Comparison of ENCODE assay signal across 12 cellular contexts in the genomic region with DNA sequence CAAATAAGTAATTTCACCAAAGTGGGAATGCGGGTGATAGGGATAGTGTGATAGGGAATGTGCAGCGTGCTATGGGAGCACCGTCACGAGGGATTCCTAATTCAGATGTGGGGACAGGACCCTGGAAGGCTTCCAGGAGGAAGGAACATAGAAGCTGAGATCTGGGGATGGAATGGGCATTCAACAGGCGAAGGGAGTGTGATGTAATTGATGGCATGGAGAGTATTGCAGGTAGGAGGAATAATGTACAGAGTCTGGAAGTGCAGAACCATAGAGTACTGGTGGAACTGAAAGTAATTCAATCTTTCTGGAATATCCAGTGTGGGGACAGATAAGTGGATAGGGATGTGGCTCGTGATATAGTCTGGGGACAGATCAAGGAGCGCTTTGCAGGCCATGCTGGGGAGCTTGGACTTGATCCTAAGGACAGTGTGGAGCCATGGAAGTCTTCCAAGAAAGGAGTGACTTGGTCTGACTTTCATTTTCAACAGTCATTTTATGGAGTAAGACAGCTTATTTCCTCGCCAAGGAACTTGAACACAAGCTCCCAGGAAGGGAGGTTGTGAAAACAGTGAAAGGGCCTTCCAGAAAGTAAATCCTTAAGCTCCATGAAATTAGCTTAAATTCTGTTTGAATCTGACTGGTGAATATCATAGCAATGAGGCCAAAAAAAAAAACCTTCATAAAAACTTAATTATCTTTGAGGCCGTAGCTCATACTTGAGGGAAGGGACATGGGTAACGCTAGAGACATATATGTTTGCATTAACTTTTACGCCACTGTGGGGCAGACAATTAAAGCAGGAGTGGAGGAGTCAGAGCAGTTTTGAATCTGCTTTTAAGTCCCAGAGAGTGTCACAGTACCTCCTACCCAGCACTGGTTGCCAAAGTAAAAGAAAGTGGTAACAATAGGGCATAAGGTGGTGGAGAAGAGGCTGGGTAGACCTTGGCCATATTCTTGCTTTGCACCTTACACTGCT. TPM values are rescaled to one million over a fixed set of nuclear protein-coding genes. Genes with fewer than 3 reads are reported as not detected.
A peak's percentile ranks its signal among the peaks of the same experiment; 100 is the strongest.
DNase-seq lines count a peak whose midpoint lies in the region; ATAC-seq and TF ChIP-seq lines count a peak whose summit lies in the region.
"Had no signal": no experiment of that assay in that cellular context is flagged by ENCODE, and none has a peak within 500 bp of the region (broad histone marks: within the 10 kb centered on the region; RNA-seq: fewer than 3 reads in every experiment).

No MANE protein-coding gene starts in this region.

- no peaks in the 10 kb centered on the region for H3K9me3 ChIP-seq in mucosa of descending colon
- no peaks in the 10 kb centered on the region for H3K9me3 ChIP-seq in uterus

- H3K4me3 ChIP-seq in LNCaP clone FGC (ENCODE audit: low read depth, low read length) = no peak overlapping the region
- H3K4me3 ChIP-seq in coronary artery = peak overlapping the region; percentile 28
- H3K4me3 ChIP-seq in mucosa of descending colon = no peak overlapping the region
- H3K4me3 ChIP-seq in uterus = no peak overlapping the region

- no peaks in the 10 kb centered on the region for H3K36me3 ChIP-seq in mucosa of descending colon (ENCODE audit: low read depth)
- H3K36me3 ChIP-seq in uterus = no peaks in the 10 kb centered on the region

- H3K27me3 ChIP-seq in uterus = no peaks in the 10 kb centered on the region

- peak; percentile 27 for TF ChIP-seq CTCF in LNCaP clone FGC (IDR thresholded peaks at IDR 0.05; ENCODE audit: control insufficient read depth, extremely low read depth, insufficient read depth)
- TF ChIP-seq CTCF in coronary artery (IDR thresholded peaks at IDR 0.05) = no peak
- no peak for TF ChIP-seq CTCF in mucosa of descending colon (IDR thresholded peaks at IDR 0.05)
- no peak for TF ChIP-seq CTCF in uterus (IDR thresholded peaks at IDR 0.05)

- no peak for TF ChIP-seq POLR2A in uterus (IDR thresholded peaks at IDR 0.05)

- H3K4me1 ChIP-seq in mucosa of descending colon (ENCODE audit: low read depth) = peaks cover 4% of the 10 kb centered on the region
- peaks cover 0 to 4% of the 10 kb centered on the region in 2 donors for H3K4me1 ChIP-seq in uterus

- H3K27ac ChIP-seq in coronary artery (peak overlapping the region; percentile 51 to 62), uterus (peak overlapping the region; percentile 32 to 61)

- intact Hi-C loops in mucosa of descending colon (cut with DNase I, micrococcal nuclease) = no loop called here
- intact Hi-C loops in uterus (cut with DNase I; ENCODE audit: low total_unique reads) = no loop called here

- DNase-seq in LNCaP clone FGC (ENCODE audit: low read depth) (peak; percentile 48), coronary artery (ENCODE audit: low spot score) (no peak), mucosa of descending colon (peak in 1 of 3 donors; percentile 51), uterus (no peak), kidney glomerular epithelial cell (lab: John Stamatoyannopoulos, UW) (no peak), DMS79 treated with DMSO at 0.1 percent for 48 hours (lab: John Stamatoyannopoulos, UW) (no peak)
- DNase-seq: amygdala; DMS53; NCI-H2171; OCI-M1; stimulated activated naive CD8-positive, alpha-beta T cell treated with anti-CD3 and anti-CD28 coated beads, Interleukin-15, Interleukin-2, amounts not matched to agents 100 U/mL and 50 U/mL, for 24 hours had no signal

- ATAC-seq in mucosa of descending colon = peak; percentile 74
- no peak for ATAC-seq in HG02798 (IDR thresholded peaks at IDR 0.05; ENCODE audit: poor library complexity, unreplicated experiment)
- ATAC-seq: stimulated activated naive CD8-positive, alpha-beta T cell treated with anti-CD3 and anti-CD28 coated beads, Interleukin-15, Interleukin-2, amounts not matched to agents 100 U/mL and 50 U/mL, for 24 hours had no signal

RNA-seq across cellular contexts. Expression of a gene that starts 55.8 kb away (rescaled TPM):
- total RNA-seq in mucosa of descending colon = 10 to 100 TPM in 1 of 3 donors, 1 to 10 TPM in 2; 3.1 to 19.8 (median 3.4) TPM
- total RNA-seq in uterus = 10 to 100 TPM in 3 of 4 donors, 1 to 10 TPM in 1; 2.6 to 37.6 (median 11.5) TPM
